28 cellular contexts compared by ENCODE assay signal in genomic region chr5:172211676-172212075, GRCh38. TPM values are rescaled to one million over a fixed set of nuclear protein-coding genes. Genes with fewer than 3 reads are reported as not detected.
"Had no signal": no experiment of that assay in that cellular context is flagged by ENCODE, and none has a peak within 500 bp of the region (broad histone marks: within the 10 kb centered on the region; RNA-seq: fewer than 3 reads in every experiment).

No MANE protein-coding gene starts in this region.

- H3K9me3 Mint-ChIP-seq: activated CD4-positive, alpha-beta memory T cell treated with anti-CD3 and anti-CD28 coated beads, Interleukin-2, amount 10 ng/mL, durations not matched to agents 7 days and 5 days; activated CD4-positive, alpha-beta T cell treated with anti-CD3 and anti-CD28 coated beads, Interleukin-2, amount 10 ng/mL, durations not matched to agents 7 days and 5 days; activated naive CD4-positive, alpha-beta T cell treated with anti-CD3 and anti-CD28 coated beads, Interleukin-2, amount 10 ng/mL, durations not matched to agents 7 days and 5 days; activated naive CD4-positive, alpha-beta T cell treated with anti-CD3 and anti-CD28 coated beads, Interleukin-2, amount 50 U/mL, for 72 hours; activated naive CD8-positive, alpha-beta T cell treated with anti-CD3 and anti-CD28 coated beads, Interleukin-2, amount 10 ng/mL, durations not matched to agents 7 days and 5 days; activated T-cell treated with anti-CD3 and anti-CD28 coated beads, Interleukin-2, amount 50 U/mL, for 72 hours; central memory CD8-positive, alpha-beta T cell had no signal

- ATAC-seq: activated CD4-positive, alpha-beta T cell treated with anti-CD3 and anti-CD28 coated beads for 36 hours; activated naive CD4-positive, alpha-beta T cell treated with anti-CD3 and anti-CD28 coated beads, Interleukin-2, amount 50 U/mL, for 72 hours; activated T-cell treated with anti-CD3 and anti-CD28 coated beads, Interleukin-2, amount 50 U/mL, for 72 hours; foreskin keratinocyte; gastrocnemius medialis; heart left ventricle had no signal

- H3K27me3 ChIP-seq: ascending aorta, brain microvascular endothelial cell, colonic mucosa, esophagus muscularis mucosa, foreskin keratinocyte, gastrocnemius medialis, heart left ventricle had no signal

- H3K27me3 Mint-ChIP-seq: activated CD4-positive, alpha-beta memory T cell treated with anti-CD3 and anti-CD28 coated beads, Interleukin-2, amount 10 ng/mL, durations not matched to agents 7 days and 5 days; activated CD4-positive, alpha-beta T cell treated with anti-CD3 and anti-CD28 coated beads for 36 hours; activated CD4-positive, alpha-beta T cell treated with anti-CD3 and anti-CD28 coated beads, Interleukin-2, amount 10 ng/mL, durations not matched to agents 7 days and 5 days; activated naive CD4-positive, alpha-beta T cell treated with anti-CD3 and anti-CD28 coated beads, Interleukin-2, amount 10 ng/mL, durations not matched to agents 7 days and 5 days; activated naive CD8-positive, alpha-beta T cell treated with anti-CD3 and anti-CD28 coated beads, Interleukin-2, amount 10 ng/mL, durations not matched to agents 7 days and 5 days; central memory CD8-positive, alpha-beta T cell had no signal

- H3K4me1 Mint-ChIP-seq: central memory CD8-positive, alpha-beta T cell had no signal

- H3K4me1 ChIP-seq: ascending aorta, colonic mucosa, esophagus muscularis mucosa, foreskin keratinocyte, gastrocnemius medialis had no signal

- DNase-seq: activated CD4-positive, alpha-beta memory T cell treated with anti-CD3 and anti-CD28 coated beads, Interleukin-2, amount 10 ng/mL, durations not matched to agents 7 days and 5 days; activated CD4-positive, alpha-beta T cell treated with anti-CD3 and anti-CD28 coated beads for 36 hours; activated CD4-positive, alpha-beta T cell treated with anti-CD3 and anti-CD28 coated beads, Interleukin-2, amount 10 ng/mL, durations not matched to agents 7 days and 5 days; activated CD4-positive, alpha-beta T cell treated with anti-CD3 and anti-CD28 coated beads, Interleukin-2, amount 50 U/mL, for 4 hours; activated CD4-positive, CD25-positive, alpha-beta regulatory T cell; activated CD4-positive, CD25-positive, alpha-beta regulatory T cell treated with anti-CD3 and anti-CD28 coated beads, Interleukin-2, amount 50 U/mL, for 72 hours; activated gamma-delta T cell; activated naive CD4-positive, alpha-beta T cell; activated naive CD4-positive, alpha-beta T cell treated with anti-CD3 and anti-CD28 coated beads, Interleukin-2, amount 10 ng/mL, durations not matched to agents 7 days and 5 days; activated naive CD8-positive, alpha-beta T cell treated with anti-CD3 and anti-CD28 coated beads, Interleukin-2, amount 10 ng/mL, durations not matched to agents 7 days and 5 days; activated T-cell treated with anti-CD3 and anti-CD28 coated beads, Interleukin-2, amount 50 U/mL, for 72 hours; brain microvascular endothelial cell; colonic mucosa; effector CD8-positive, alpha-beta T cell; erythroblast; foreskin keratinocyte; gastrocnemius medialis; glutamatergic neuron; heart left ventricle; T-helper 1 cell; T-helper 2 cell had no signal

- FAIRE-seq: bronchial epithelial cell had no signal

- H3K4me3 Mint-ChIP-seq: activated CD4-positive, alpha-beta memory T cell treated with anti-CD3 and anti-CD28 coated beads, Interleukin-2, amount 10 ng/mL, durations not matched to agents 7 days and 5 days; activated CD4-positive, alpha-beta T cell treated with anti-CD3 and anti-CD28 coated beads for 36 hours; activated CD4-positive, alpha-beta T cell treated with anti-CD3 and anti-CD28 coated beads, Interleukin-2, amount 10 ng/mL, durations not matched to agents 7 days and 5 days; activated naive CD4-positive, alpha-beta T cell treated with anti-CD3 and anti-CD28 coated beads, Interleukin-2, amount 10 ng/mL, durations not matched to agents 7 days and 5 days; activated naive CD8-positive, alpha-beta T cell treated with anti-CD3 and anti-CD28 coated beads, Interleukin-2, amount 10 ng/mL, durations not matched to agents 7 days and 5 days; activated T-cell treated with anti-CD3 and anti-CD28 coated beads, Interleukin-2, amount 50 U/mL, for 72 hours; central memory CD8-positive, alpha-beta T cell had no signal

- H3K27ac Mint-ChIP-seq: activated CD4-positive, alpha-beta memory T cell treated with anti-CD3 and anti-CD28 coated beads, Interleukin-2, amount 10 ng/mL, durations not matched to agents 7 days and 5 days; activated CD4-positive, alpha-beta T cell treated with anti-CD3 and anti-CD28 coated beads for 36 hours; activated CD4-positive, alpha-beta T cell treated with anti-CD3 and anti-CD28 coated beads, Interleukin-2, amount 10 ng/mL, durations not matched to agents 7 days and 5 days; activated naive CD4-positive, alpha-beta T cell treated with anti-CD3 and anti-CD28 coated beads, Interleukin-2, amount 10 ng/mL, durations not matched to agents 7 days and 5 days; activated naive CD4-positive, alpha-beta T cell treated with anti-CD3 and anti-CD28 coated beads, Interleukin-2, amount 50 U/mL, for 72 hours; activated naive CD8-positive, alpha-beta T cell treated with anti-CD3 and anti-CD28 coated beads, Interleukin-2, amount 10 ng/mL, durations not matched to agents 7 days and 5 days; activated T-cell treated with anti-CD3 and anti-CD28 coated beads, Interleukin-2, amount 50 U/mL, for 72 hours had no signal

- H3K27ac ChIP-seq: ascending aorta, brain microvascular endothelial cell, colonic mucosa, esophagus muscularis mucosa, foreskin keratinocyte, gastrocnemius medialis, heart left ventricle had no signal

- H3K36me3 ChIP-seq: colonic mucosa had no signal

- H3K9me3 ChIP-seq: ascending aorta, colonic mucosa, esophagus muscularis mucosa, gastrocnemius medialis, heart left ventricle had no signal

- H3K4me3 ChIP-seq: ascending aorta, colonic mucosa, esophagus muscularis mucosa, gastrocnemius medialis, heart left ventricle had no signal

RNA-seq across cellular contexts. Expression of gene EFCAB9, which starts 17.7 kb away (rescaled TPM):
- total RNA-seq: activated CD4-positive, alpha-beta memory T cell treated with anti-CD3 and anti-CD28 coated beads, Interleukin-2, amount 10 ng/mL, durations not matched to agents 7 days and 5 days; activated CD4-positive, alpha-beta T cell treated with anti-CD3 and anti-CD28 coated beads for 36 hours; activated CD4-positive, alpha-beta T cell treated with anti-CD3 and anti-CD28 coated beads, Interleukin-2, amount 10 ng/mL, durations not matched to agents 7 days and 5 days; activated naive CD4-positive, alpha-beta T cell treated with anti-CD3 and anti-CD28 coated beads, Interleukin-2, amount 50 U/mL, for 72 hours; activated naive CD8-positive, alpha-beta T cell treated with anti-CD3 and anti-CD28 coated beads, Interleukin-2, amount 10 ng/mL, durations not matched to agents 7 days and 5 days; activated T-cell treated with anti-CD3 and anti-CD28 coated beads, Interleukin-2, amount 50 U/mL, for 72 hours; ascending aorta; bronchial epithelial cell; cardiac septum; colonic mucosa; dermis microvascular lymphatic vessel endothelial cell; esophagus muscularis mucosa; foreskin keratinocyte; gastrocnemius medialis; heart left ventricle had no signal
- polyA plus RNA-seq: foreskin keratinocyte, heart left ventricle had no signal
